In genomic region chr11:22208151-22208858, GRCh38 we compare ENCODE assay signal across 23 cellular contexts. TPM values are rescaled to one million over a fixed set of nuclear protein-coding genes. Genes with fewer than 3 reads are reported as not detected.
"Had no signal": no experiment of that assay in that cellular context is flagged by ENCODE, and none has a peak within 500 bp of the region (broad histone marks: within the 10 kb centered on the region; RNA-seq: fewer than 3 reads in every experiment).

No MANE protein-coding gene starts in this region.

- ATAC-seq: foreskin keratinocyte, left lung, sciatic nerve, upper lobe of right lung had no signal

- H3K27ac ChIP-seq: coronary artery, foreskin keratinocyte, left lung, pancreas, skin epidermis, testis, tibial nerve, upper lobe of right lung had no signal

- H3K27me3 ChIP-seq: foreskin keratinocyte, left lung, pancreas, testis, tibial nerve, upper lobe of right lung had no signal

- H3K9me3 ChIP-seq: left lung, pancreas, testis, tibial nerve, upper lobe of right lung had no signal

- DNase-seq: central memory CD4-positive, alpha-beta T cell; effector CD4-positive, alpha-beta T cell; endodermal cell; erythroblast; foreskin keratinocyte; head of caudate nucleus; hypothalamus; kidney glomerular epithelial cell; left lung; mesenchymal stem cell; midbrain; naive B cell; occipital lobe; pancreas; stimulated activated CD4-positive, alpha-beta T cell treated with anti-CD3 and anti-CD28 coated beads, Interleukin-2, amount 100 ng/mL, for 48 hours; stimulated activated naive CD4-positive, alpha-beta T cell treated with Interleukin-2 at 50 U/mL for 16 hours; testis; upper lobe of right lung had no signal

- H3K4me3 ChIP-seq: coronary artery, left lung, lung, pancreas, skin epidermis, testis, tibial nerve, upper lobe of right lung had no signal

- H3K36me3 ChIP-seq: left lung, pancreas, tibial nerve, upper lobe of right lung had no signal

- H3K4me1 ChIP-seq: foreskin keratinocyte, left lung, pancreas, testis, tibial nerve, upper lobe of right lung had no signal

RNA-seq across cellular contexts. Expression of gene ANO5, which starts 15.4 kb away (rescaled TPM):
- total RNA-seq: foreskin keratinocyte had no signal
- polyA plus RNA-seq: foreskin keratinocyte had no signal
